Comparison of ENCODE assay signal across 1 cellular context in genomic region chr3:50327943-50328691, GRCh38.
TF ChIP-seq lines count a peak whose summit lies in the region.

A gene with protein sequence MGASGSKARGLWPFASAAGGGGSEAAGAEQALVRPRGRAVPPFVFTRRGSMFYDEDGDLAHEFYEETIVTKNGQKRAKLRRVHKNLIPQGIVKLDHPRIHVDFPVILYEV (minus strand): TSS chr3:50328223. CDS start chr3:50328099, 124 bp downstream.

TF ChIP-seq in K562, 482 proteins besides CTCF, POLR2A, EP300 and RAD21 (continued from another document and continues in another):
- TF ChIP-seq, protein P1, sequence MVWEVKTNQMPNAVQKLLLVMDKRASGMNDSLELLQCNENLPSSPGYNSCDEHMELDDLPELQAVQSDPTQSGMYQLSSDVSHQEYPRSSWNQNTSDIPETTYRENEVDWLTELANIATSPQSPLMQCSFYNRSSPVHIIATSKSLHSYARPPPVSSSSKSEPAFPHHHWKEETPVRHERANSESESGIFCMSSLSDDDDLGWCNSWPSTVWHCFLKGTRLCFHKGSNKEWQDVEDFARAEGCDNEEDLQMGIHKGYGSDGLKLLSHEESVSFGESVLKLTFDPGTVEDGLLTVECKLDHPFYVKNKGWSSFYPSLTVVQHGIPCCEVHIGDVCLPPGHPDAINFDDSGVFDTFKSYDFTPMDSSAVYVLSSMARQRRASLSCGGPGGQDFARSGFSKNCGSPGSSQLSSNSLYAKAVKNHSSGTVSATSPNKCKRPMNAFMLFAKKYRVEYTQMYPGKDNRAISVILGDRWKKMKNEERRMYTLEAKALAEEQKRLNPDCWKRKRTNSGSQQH (CRISPR knock-in tag; IDR thresholded peaks at IDR 0.05), result no peak
- TF ChIP-seq, protein P2, sequence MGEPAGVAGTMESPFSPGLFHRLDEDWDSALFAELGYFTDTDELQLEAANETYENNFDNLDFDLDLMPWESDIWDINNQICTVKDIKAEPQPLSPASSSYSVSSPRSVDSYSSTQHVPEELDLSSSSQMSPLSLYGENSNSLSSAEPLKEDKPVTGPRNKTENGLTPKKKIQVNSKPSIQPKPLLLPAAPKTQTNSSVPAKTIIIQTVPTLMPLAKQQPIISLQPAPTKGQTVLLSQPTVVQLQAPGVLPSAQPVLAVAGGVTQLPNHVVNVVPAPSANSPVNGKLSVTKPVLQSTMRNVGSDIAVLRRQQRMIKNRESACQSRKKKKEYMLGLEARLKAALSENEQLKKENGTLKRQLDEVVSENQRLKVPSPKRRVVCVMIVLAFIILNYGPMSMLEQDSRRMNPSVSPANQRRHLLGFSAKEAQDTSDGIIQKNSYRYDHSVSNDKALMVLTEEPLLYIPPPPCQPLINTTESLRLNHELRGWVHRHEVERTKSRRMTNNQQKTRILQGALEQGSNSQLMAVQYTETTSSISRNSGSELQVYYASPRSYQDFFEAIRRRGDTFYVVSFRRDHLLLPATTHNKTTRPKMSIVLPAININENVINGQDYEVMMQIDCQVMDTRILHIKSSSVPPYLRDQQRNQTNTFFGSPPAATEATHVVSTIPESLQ (CRISPR knock-in tag; IDR thresholded peaks at IDR 0.05), result 0 out of 2 replicates have a peak, but pooled peaks have one; percentile 16
- TF ChIP-seq EGR1 (conservative IDR thresholded peaks at IDR 0.05) (peak; percentile 49), KDM2B (CRISPR knock-in tag; IDR thresholded peaks at IDR 0.05) (no peak), ELF2 (CRISPR knock-in tag; IDR thresholded peaks at IDR 0.05) (0 out of 2 replicates have a peak, but pooled peaks have one; percentile 28), LEF1 (IDR thresholded peaks at IDR 0.05) (no peak), ZC3H8 (IDR thresholded peaks at IDR 0.05) (no peak), MTA3 (IDR thresholded peaks at IDR 0.05; ENCODE audit: borderline replicate concordance) (peak; percentile 35; the same call in 1 of the 2 replicates), CCNT2 (IDR thresholded peaks at IDR 0.05; ENCODE audit: borderline replicate concordance, extremely low read depth, insufficient read length, low read depth, low read length) (peak; percentile 26), TCF3 (CRISPR knock-in tag; IDR thresholded peaks at IDR 0.05) (no peak), MAFF (IDR thresholded peaks at IDR 0.05; ENCODE audit: low read length) (no peak), CBX2 (IDR thresholded peaks at IDR 0.05; ENCODE audit: insufficient read depth, low read length, poor library complexity, severe bottlenecking) (no peak), SRSF9 (IDR thresholded peaks at IDR 0.05; ENCODE audit: borderline replicate concordance, low read depth, low read length) (no peak), IFI16 (CRISPR knock-in tag; IDR thresholded peaks at IDR 0.05) (no peak), STAG1 (CRISPR knock-in tag; IDR thresholded peaks at IDR 0.05; ENCODE audit: borderline replicate concordance) (no peak), ZFP30 (CRISPR knock-in tag; IDR thresholded peaks at IDR 0.05; ENCODE audit: borderline replicate concordance) (no peak), GATA2 (CRISPR knock-in tag; IDR thresholded peaks at IDR 0.05) (no peak), GABPA (tag; conservative IDR thresholded peaks at IDR 0.05; ENCODE audit: low read depth) (peak; percentile 94), NUFIP1 (IDR thresholded peaks at IDR 0.05; ENCODE audit: partially characterized antibody) (no peak), E4F1 (CRISPR knock-in tag; IDR thresholded peaks at IDR 0.05; ENCODE audit: borderline replicate concordance) (no peak), THRAP3 (IDR thresholded peaks at IDR 0.05; ENCODE audit: borderline replicate concordance) (no peak), NONO (IDR thresholded peaks at IDR 0.05; ENCODE audit: low read depth in 2 of 2, low read length in 1 of 2) (no peak), ZNF263 (CRISPR knock-in tag; IDR thresholded peaks at IDR 0.05; ENCODE audit: borderline replicate concordance) (no peak), RBM15 (IDR thresholded peaks at IDR 0.05; ENCODE audit: insufficient read depth, low read length) (no peak), TAL1 (IDR thresholded peaks at IDR 0.05) (no peak), MBD2 (IDR thresholded peaks at IDR 0.05; ENCODE audit: borderline replicate concordance, low read depth) (peak; percentile 75; the same call in 1 of the 2 replicates), MEIS2 (IDR thresholded peaks at IDR 0.05; ENCODE audit: partially characterized antibody) (no peak), NCOA6 (IDR thresholded peaks at IDR 0.05) (no peak), NEUROD1 (IDR thresholded peaks at IDR 0.05; ENCODE audit: borderline replicate concordance, low read depth, low read length, partially characterized antibody) (peak; percentile 25), CSDE1 (IDR thresholded peaks at IDR 0.05) (no peak), BCOR (IDR thresholded peaks at IDR 0.05) (no peak), SMARCC2 (IDR thresholded peaks at IDR 0.05; ENCODE audit: low read depth) (no peak), CXXC5 (CRISPR knock-in tag; IDR thresholded peaks at IDR 0.05) (peak; percentile 72), HNRNPLL (IDR thresholded peaks at IDR 0.05; ENCODE audit: low read depth, low read length, poor library complexity, severe bottlenecking) (no peak), CC2D1A (IDR thresholded peaks at IDR 0.05) (no peak), TAF1 (IDR thresholded peaks at IDR 0.05; ENCODE audit: control insufficient read depth, extremely low read depth, insufficient read depth, low read length, severe bottlenecking) (peak; percentile 59)
- TF ChIP-seq, protein P3, sequence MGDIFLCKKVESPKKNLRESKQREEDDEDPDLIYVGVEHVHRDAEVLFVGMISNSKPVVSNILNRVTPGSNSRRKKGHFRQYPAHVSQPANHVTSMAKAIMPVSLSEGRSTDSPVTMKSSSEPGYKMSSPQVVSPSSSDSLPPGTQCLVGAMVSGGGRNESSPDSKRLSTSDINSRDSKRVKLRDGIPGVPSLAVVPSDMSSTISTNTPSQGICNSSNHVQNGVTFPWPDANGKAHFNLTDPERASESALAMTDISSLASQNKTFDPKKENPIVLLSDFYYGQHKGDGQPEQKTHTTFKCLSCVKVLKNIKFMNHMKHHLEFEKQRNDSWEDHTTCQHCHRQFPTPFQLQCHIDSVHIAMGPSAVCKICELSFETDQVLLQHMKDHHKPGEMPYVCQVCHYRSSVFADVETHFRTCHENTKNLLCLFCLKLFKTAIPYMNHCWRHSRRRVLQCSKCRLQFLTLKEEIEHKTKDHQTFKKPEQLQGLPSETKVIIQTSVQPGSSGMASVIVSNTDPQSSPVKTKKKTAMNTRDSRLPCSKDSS (IDR thresholded peaks at IDR 0.05; ENCODE audit: low read depth, partially characterized antibody), result no peak
- TF ChIP-seq, protein P4, sequence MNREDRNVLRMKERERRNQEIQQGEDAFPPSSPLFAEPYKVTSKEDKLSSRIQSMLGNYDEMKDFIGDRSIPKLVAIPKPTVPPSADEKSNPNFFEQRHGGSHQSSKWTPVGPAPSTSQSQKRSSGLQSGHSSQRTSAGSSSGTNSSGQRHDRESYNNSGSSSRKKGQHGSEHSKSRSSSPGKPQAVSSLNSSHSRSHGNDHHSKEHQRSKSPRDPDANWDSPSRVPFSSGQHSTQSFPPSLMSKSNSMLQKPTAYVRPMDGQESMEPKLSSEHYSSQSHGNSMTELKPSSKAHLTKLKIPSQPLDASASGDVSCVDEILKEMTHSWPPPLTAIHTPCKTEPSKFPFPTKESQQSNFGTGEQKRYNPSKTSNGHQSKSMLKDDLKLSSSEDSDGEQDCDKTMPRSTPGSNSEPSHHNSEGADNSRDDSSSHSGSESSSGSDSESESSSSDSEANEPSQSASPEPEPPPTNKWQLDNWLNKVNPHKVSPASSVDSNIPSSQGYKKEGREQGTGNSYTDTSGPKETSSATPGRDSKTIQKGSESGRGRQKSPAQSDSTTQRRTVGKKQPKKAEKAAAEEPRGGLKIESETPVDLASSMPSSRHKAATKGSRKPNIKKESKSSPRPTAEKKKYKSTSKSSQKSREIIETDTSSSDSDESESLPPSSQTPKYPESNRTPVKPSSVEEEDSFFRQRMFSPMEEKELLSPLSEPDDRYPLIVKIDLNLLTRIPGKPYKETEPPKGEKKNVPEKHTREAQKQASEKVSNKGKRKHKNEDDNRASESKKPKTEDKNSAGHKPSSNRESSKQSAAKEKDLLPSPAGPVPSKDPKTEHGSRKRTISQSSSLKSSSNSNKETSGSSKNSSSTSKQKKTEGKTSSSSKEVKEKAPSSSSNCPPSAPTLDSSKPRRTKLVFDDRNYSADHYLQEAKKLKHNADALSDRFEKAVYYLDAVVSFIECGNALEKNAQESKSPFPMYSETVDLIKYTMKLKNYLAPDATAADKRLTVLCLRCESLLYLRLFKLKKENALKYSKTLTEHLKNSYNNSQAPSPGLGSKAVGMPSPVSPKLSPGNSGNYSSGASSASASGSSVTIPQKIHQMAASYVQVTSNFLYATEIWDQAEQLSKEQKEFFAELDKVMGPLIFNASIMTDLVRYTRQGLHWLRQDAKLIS (CRISPR knock-in tag; IDR thresholded peaks at IDR 0.05), result 0 out of 2 replicates have a peak, but pooled peaks have one; percentile 72
- TF ChIP-seq, protein P5, sequence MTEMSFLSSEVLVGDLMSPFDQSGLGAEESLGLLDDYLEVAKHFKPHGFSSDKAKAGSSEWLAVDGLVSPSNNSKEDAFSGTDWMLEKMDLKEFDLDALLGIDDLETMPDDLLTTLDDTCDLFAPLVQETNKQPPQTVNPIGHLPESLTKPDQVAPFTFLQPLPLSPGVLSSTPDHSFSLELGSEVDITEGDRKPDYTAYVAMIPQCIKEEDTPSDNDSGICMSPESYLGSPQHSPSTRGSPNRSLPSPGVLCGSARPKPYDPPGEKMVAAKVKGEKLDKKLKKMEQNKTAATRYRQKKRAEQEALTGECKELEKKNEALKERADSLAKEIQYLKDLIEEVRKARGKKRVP (CRISPR knock-in tag; IDR thresholded peaks at IDR 0.05), result no peak
- TF ChIP-seq, protein P6, sequence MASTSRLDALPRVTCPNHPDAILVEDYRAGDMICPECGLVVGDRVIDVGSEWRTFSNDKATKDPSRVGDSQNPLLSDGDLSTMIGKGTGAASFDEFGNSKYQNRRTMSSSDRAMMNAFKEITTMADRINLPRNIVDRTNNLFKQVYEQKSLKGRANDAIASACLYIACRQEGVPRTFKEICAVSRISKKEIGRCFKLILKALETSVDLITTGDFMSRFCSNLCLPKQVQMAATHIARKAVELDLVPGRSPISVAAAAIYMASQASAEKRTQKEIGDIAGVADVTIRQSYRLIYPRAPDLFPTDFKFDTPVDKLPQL (IDR thresholded peaks at IDR 0.05; ENCODE audit: extremely low read depth, insufficient read length), result no peak
- TF ChIP-seq, protein P7, sequence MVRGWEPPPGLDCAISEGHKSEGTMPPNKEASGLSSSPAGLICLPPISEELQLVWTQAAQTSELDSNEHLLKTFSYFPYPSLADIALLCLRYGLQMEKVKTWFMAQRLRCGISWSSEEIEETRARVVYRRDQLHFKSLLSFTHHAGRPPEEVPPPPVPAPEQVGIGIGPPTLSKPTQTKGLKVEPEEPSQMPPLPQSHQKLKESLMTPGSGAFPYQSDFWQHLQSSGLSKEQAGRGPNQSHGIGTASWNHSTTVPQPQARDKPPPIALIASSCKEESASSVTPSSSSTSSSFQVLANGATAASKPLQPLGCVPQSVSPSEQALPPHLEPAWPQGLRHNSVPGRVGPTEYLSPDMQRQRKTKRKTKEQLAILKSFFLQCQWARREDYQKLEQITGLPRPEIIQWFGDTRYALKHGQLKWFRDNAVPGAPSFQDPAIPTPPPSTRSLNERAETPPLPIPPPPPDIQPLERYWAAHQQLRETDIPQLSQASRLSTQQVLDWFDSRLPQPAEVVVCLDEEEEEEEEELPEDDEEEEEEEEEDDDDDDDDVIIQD (CRISPR knock-in tag; IDR thresholded peaks at IDR 0.05), result no peak
- TF ChIP-seq, protein P8, sequence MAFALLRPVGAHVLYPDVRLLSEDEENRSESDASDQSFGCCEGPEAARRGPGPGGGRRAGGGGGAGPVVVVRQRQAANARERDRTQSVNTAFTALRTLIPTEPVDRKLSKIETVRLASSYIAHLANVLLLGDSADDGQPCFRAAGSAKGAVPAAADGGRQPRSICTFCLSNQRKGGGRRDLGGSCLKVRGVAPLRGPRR (CRISPR knock-in tag; IDR thresholded peaks at IDR 0.05), result no peak
- TF ChIP-seq, protein P9, sequence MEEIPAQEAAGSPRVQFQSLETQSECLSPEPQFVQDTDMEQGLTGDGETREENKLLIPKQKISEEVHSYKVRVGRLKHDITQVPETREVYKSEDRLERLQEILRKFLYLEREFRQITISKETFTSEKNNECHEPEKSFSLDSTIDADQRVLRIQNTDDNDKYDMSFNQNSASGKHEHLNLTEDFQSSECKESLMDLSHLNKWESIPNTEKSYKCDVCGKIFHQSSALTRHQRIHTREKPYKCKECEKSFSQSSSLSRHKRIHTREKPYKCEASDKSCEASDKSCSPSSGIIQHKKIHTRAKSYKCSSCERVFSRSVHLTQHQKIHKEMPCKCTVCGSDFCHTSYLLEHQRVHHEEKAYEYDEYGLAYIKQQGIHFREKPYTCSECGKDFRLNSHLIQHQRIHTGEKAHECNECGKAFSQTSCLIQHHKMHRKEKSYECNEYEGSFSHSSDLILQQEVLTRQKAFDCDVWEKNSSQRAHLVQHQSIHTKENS (CRISPR knock-in tag; IDR thresholded peaks at IDR 0.05), result no peak
- TF ChIP-seq, protein P10, sequence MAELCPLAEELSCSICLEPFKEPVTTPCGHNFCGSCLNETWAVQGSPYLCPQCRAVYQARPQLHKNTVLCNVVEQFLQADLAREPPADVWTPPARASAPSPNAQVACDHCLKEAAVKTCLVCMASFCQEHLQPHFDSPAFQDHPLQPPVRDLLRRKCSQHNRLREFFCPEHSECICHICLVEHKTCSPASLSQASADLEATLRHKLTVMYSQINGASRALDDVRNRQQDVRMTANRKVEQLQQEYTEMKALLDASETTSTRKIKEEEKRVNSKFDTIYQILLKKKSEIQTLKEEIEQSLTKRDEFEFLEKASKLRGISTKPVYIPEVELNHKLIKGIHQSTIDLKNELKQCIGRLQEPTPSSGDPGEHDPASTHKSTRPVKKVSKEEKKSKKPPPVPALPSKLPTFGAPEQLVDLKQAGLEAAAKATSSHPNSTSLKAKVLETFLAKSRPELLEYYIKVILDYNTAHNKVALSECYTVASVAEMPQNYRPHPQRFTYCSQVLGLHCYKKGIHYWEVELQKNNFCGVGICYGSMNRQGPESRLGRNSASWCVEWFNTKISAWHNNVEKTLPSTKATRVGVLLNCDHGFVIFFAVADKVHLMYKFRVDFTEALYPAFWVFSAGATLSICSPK (IDR thresholded peaks at IDR 0.05; ENCODE audit: borderline replicate concordance), result no peak
- TF ChIP-seq, protein P11, sequence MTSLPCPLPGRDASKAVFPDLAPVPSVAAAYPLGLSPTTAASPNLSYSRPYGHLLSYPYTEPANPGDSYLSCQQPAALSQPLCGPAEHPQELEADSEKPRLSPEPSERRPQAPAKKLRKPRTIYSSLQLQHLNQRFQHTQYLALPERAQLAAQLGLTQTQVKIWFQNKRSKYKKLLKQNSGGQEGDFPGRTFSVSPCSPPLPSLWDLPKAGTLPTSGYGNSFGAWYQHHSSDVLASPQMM (CRISPR knock-in tag; IDR thresholded peaks at IDR 0.05), result no peak
